In genomic region chr12:56300644-56301464, GRCh38 we compare ENCODE assay signal across 1 cellular context.
TF ChIP-seq lines count a peak whose summit lies in the region.

No MANE protein-coding gene starts in this region.

TF ChIP-seq in HEK293, 187 proteins besides CTCF, POLR2A, EP300 and RAD21 (continued from another document):
- TF ChIP-seq TSHZ1 (tag by site-specific recombination; IDR thresholded peaks at IDR 0.05; ENCODE audit: borderline replicate concordance) (peak; percentile 23; the same call in 1 of the 2 replicates), ZBTB10 (tag by site-specific recombination; IDR thresholded peaks at IDR 0.05) (peak; percentile 18; the same call in 1 of the 2 replicates), SCRT2 (tag by site-specific recombination; IDR thresholded peaks at IDR 0.05) (peak; percentile 67; the same call in 1 of the 2 replicates), ZNF391 (tag by site-specific recombination; IDR thresholded peaks at IDR 0.05; ENCODE audit: borderline replicate concordance, low read depth) (peak; percentile 43; the same call in 1 of the 2 replicates), ZBTB21 (tag by site-specific recombination; IDR thresholded peaks at IDR 0.05) (peak; percentile 48; the same call in 1 of the 2 replicates), ELK4 (IDR thresholded peaks at IDR 0.05; ENCODE audit: borderline replicate concordance, low read depth, low read length) (no peak), SP7 (tag by site-specific recombination; IDR thresholded peaks at IDR 0.05) (peak; percentile 41; the same call in 1 of the 2 replicates), ZNF335 (tag by site-specific recombination; conservative IDR thresholded peaks at IDR 0.05) (peak; percentile 98), ZNF654 (tag by site-specific recombination; IDR thresholded peaks at IDR 0.05; ENCODE audit: low read depth) (0 out of 2 replicates have a peak, but pooled peaks have one; percentile 8), ZBTB17 (tag by site-specific recombination; IDR thresholded peaks at IDR 0.05) (peak; percentile 91), INSM2 (tag by site-specific recombination; IDR thresholded peaks at IDR 0.05) (peak; percentile 70), ATF2 (tag by site-specific recombination; IDR thresholded peaks at IDR 0.05; ENCODE audit: low read depth) (peak; percentile 84)
